Comparison of ENCODE assay signal across 19 cellular contexts in the genomic region with DNA sequence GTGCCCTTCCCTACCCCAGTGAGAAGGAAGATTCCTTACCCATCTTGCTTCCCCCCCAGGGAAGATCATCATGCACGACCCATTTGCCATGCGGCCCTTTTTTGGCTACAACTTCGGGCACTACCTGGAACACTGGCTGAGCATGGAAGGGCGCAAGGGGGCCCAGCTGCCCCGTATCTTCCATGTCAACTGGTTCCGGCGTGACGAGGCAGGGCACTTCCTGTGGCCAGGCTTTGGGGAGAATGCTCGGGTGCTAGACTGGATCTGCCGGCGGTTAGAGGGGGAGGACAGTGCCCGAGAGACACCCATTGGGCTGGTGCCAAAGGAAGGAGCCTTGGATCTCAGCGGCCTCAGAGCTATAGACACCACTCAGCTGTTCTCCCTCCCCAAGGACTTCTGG. TPM values are rescaled to one million over a fixed set of nuclear protein-coding genes. Genes with fewer than 3 reads are reported as not detected.
"Had no signal": no experiment of that assay in that cellular context is flagged by ENCODE, and none has a peak within 500 bp of the region (broad histone marks: within the 10 kb centered on the region; RNA-seq: fewer than 3 reads in every experiment).

No MANE protein-coding gene starts in this region.

- DNase-seq: activated CD4-positive, alpha-beta T cell treated with anti-CD3 and anti-CD28 coated beads, Interleukin-2, amount 50 U/mL, for 1 hour; activated gamma-delta T cell; amniotic stem cell; dermis blood vessel endothelial cell; effector memory CD4-positive, alpha-beta T cell; foreskin fibroblast; left cardiac atrium; mesendoderm; naive thymus-derived CD4-positive, alpha-beta T cell; right cardiac atrium; T1000; testis; upper lobe of left lung had no signal

- H3K9me3 ChIP-seq: prostate gland, testis, upper lobe of left lung had no signal

- H3K4me3 Mint-ChIP-seq: activated naive CD4-positive, alpha-beta T cell treated with anti-CD3 and anti-CD28 coated beads, Interleukin-2, amount 50 U/mL, for 24 hours; naive thymus-derived CD4-positive, alpha-beta T cell had no signal

- H3K4me1 ChIP-seq: prostate gland, testis had no signal

- H3K9me3 Mint-ChIP-seq: activated naive CD4-positive, alpha-beta T cell treated with anti-CD3 and anti-CD28 coated beads, Interleukin-2, amount 50 U/mL, for 24 hours had no signal

- H3K4me3 ChIP-seq: hepatocyte, prostate gland, testis, upper lobe of left lung had no signal

- H3K36me3 ChIP-seq: prostate gland had no signal

- H3K27ac ChIP-seq: hepatocyte, prostate gland, testis, upper lobe of left lung had no signal

- ATAC-seq: left cardiac atrium; naive thymus-derived CD4-positive, alpha-beta T cell; right cardiac atrium had no signal

- H3K27ac Mint-ChIP-seq: activated naive CD4-positive, alpha-beta T cell treated with anti-CD3 and anti-CD28 coated beads, Interleukin-2, amount 50 U/mL, for 24 hours had no signal

- H3K27me3 Mint-ChIP-seq: activated naive CD4-positive, alpha-beta T cell treated with anti-CD3 and anti-CD28 coated beads, Interleukin-2, amount 50 U/mL, for 24 hours; naive thymus-derived CD4-positive, alpha-beta T cell had no signal

- H3K27me3 ChIP-seq: hepatocyte, testis, upper lobe of left lung had no signal

RNA-seq across cellular contexts. Expression of a gene that starts 32.1 kb away (rescaled TPM):
- total RNA-seq: dermis blood vessel endothelial cell, glomerular endothelial cell, hepatocyte, left cardiac atrium, osteocyte, skeletal muscle tissue, upper lobe of left lung had no signal
